In the genomic region with DNA sequence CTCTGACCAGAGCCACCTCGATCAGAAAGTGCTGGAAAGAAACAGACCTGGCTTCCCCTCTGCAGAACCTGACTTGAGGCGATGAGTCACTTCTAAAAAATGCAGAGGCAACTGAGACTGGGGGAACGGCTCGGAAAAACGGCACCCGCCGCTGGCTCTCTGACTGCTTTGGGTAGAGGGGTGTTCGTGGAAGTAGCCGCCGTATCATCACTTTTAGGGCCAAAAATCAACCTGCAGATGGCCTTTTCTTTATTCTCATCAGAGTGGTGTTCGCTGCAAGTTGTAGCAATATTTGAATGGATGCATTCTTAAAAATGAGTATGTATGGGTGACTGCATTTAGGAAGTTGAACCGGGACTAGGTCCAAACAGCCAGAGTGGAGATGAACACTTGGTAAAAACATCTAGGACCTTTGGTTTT, we compare ENCODE assay signal across 8 cellular contexts. TPM values are rescaled to one million over a fixed set of nuclear protein-coding genes. Genes with fewer than 3 reads are reported as not detected.
DNase-seq lines count a peak whose midpoint lies in the region; ATAC-seq and TF ChIP-seq lines count a peak whose summit lies in the region.

No MANE protein-coding gene starts in this region.

- H3K27me3 ChIP-seq in NT2/D1 (ENCODE audit: insufficient read depth, insufficient read length) (no peaks in the 10 kb centered on the region), spleen (replicated peaks in 1 of 7) (peaks cover 2 to 64% (median 24%) of the 10 kb centered on the region in 7 donors)

- peaks cover 61% of the 10 kb centered on the region for H3K27me3 Mint-ChIP-seq in activated CD4-positive, alpha-beta T cell treated with anti-CD3 and anti-CD28 coated beads for 36 hours

- H3K36me3 ChIP-seq in NT2/D1 (ENCODE audit: insufficient read depth, insufficient read length, low read length) (peaks cover 12% of the 10 kb centered on the region), spleen (no peaks in the 10 kb centered on the region)

- H3K4me1 ChIP-seq in NT2/D1 (ENCODE audit: insufficient read depth, insufficient read length) = no peaks in the 10 kb centered on the region
- H3K4me1 ChIP-seq in spleen = peaks cover 0 to 18% (median 8%) of the 10 kb centered on the region in 6 donors

- POLR2A ChIA-PET in activated CD4-positive, alpha-beta T cell treated with anti-CD3 and anti-CD28 coated beads for 36 hours (lab: Charles Lee) = no interaction called here

- DNase-seq in activated CD4-positive, alpha-beta T cell treated with anti-CD3 and anti-CD28 coated beads for 36 hours = peak; percentile 40
- DNase-seq in activated CD4-positive, alpha-beta T cell treated with anti-CD3 and anti-CD28 coated beads, Interleukin-2, amount 50 U/mL, for 1 hour = no peak
- DNase-seq in NT2/D1 (ENCODE audit: low read depth, low spot score) (peak; percentile 56), cerebellar cortex (ENCODE audit: low spot score) (peak; percentile 61), kidney tubule cell (ENCODE audit: low spot score) (peak; percentile 85), spleen (no peak)
- DNase-seq in stimulated activated naive CD8-positive, alpha-beta T cell treated with anti-CD3 and anti-CD28 coated beads, Interleukin-15, Interleukin-2, amounts not matched to agents 100 U/mL and 50 U/mL, for 24 hours = peak; percentile 5

- H3K4me3 ChIP-seq in NT2/D1 (ENCODE audit: insufficient read length, low read depth) (peak overlapping the region; percentile 52), spleen (peak overlapping the region in 4 of 8 donors; percentile 22 to 67 (median 48))

- ATAC-seq in activated CD4-positive, alpha-beta T cell treated with anti-CD3 and anti-CD28 coated beads for 36 hours = peak; percentile 61
- ATAC-seq in stimulated activated naive CD8-positive, alpha-beta T cell treated with anti-CD3 and anti-CD28 coated beads, Interleukin-15, Interleukin-2, amounts not matched to agents 100 U/mL and 50 U/mL, for 24 hours = no peak
- no peak for ATAC-seq in GM21723 (IDR thresholded peaks at IDR 0.05; ENCODE audit: unreplicated experiment)

- H3K36me3 Mint-ChIP-seq in activated CD4-positive, alpha-beta T cell treated with anti-CD3 and anti-CD28 coated beads for 36 hours (ENCODE audit: low read depth) = no peaks in the 10 kb centered on the region

- intact Hi-C loops in activated CD4-positive, alpha-beta T cell treated with anti-CD3 and anti-CD28 coated beads for 36 hours (cut with DNase I, micrococcal nuclease) = no loop called here
- intact Hi-C loops in spleen (cut with DNase I; ENCODE audit: low total_unique reads) = no loop called here

- peak overlapping the region; percentile 60 for H3K4me3 Mint-ChIP-seq in activated CD4-positive, alpha-beta T cell treated with anti-CD3 and anti-CD28 coated beads for 36 hours

- peaks cover 18% of the 10 kb centered on the region for H3K9me3 ChIP-seq in NT2/D1 (ENCODE audit: insufficient read depth, low read length)
- H3K9me3 ChIP-seq in spleen = no peaks in the 10 kb centered on the region

- CTCF ChIA-PET in activated CD4-positive, alpha-beta T cell treated with anti-CD3 and anti-CD28 coated beads for 36 hours (lab: Charles Lee) = no interaction called here

- 5 to 6% (median 5%) methylated on average over 11 to 12 of the region's 12 CpGs for WGBS in spleen, 5 donors

- no peak for TF ChIP-seq CTCF in spleen (IDR thresholded peaks at IDR 0.05 in 8 of 11, conservative IDR thresholded peaks at IDR 0.05 in 3 of 11)

- H3K27ac Mint-ChIP-seq in activated CD4-positive, alpha-beta T cell treated with anti-CD3 and anti-CD28 coated beads for 36 hours = no peak overlapping the region

- H3K9me3 Mint-ChIP-seq in activated CD4-positive, alpha-beta T cell treated with anti-CD3 and anti-CD28 coated beads for 36 hours (ENCODE audit: low read depth) = no peaks in the 10 kb centered on the region

- no peak for TF ChIP-seq POLR2A in spleen (IDR thresholded peaks at IDR 0.05)

- H3K9ac ChIP-seq in NT2/D1 (ENCODE audit: insufficient read length, low read depth) = peak overlapping the region; percentile 76

- peaks cover 8% of the 10 kb centered on the region for H3K4me1 Mint-ChIP-seq in activated CD4-positive, alpha-beta T cell treated with anti-CD3 and anti-CD28 coated beads for 36 hours

- H3K27ac ChIP-seq in spleen = peak overlapping the region in 1 of 8 donors; percentile 6

RNA-seq across cellular contexts. Expression of gene CAP2, which starts 0.8 kb away (rescaled TPM):
- not detected for total RNA-seq in activated CD4-positive, alpha-beta T cell treated with anti-CD3 and anti-CD28 coated beads for 36 hours
- 1 to 10 TPM in 6 of 7 donors, under 1 TPM in 1; 0.68 to 2.6 (median 1.6) TPM for total RNA-seq in spleen
- polyA plus RNA-seq in spleen = 1 to 10 TPM; 1.8 to 2.8 (median 2.3) TPM

Comparison
In these comparisons a context has a peak if more than half of its experiments do, and no peak if none do; other contexts are left out.
1. DNase-seq: peak in activated CD4-positive, alpha-beta T cell treated with anti-CD3 and anti-CD28 coated beads for 36 hours (single experiment), NT2/D1 (single experiment), cerebellar cortex (single experiment), kidney tubule cell (single experiment) and stimulated activated naive CD8-positive, alpha-beta T cell treated with anti-CD3 and anti-CD28 coated beads, Interleukin-15, Interleukin-2, amounts not matched to agents 100 U/mL and 50 U/mL, for 24 hours (single experiment); none in activated CD4-positive, alpha-beta T cell treated with anti-CD3 and anti-CD28 coated beads, Interleukin-2, amount 50 U/mL, for 1 hour (single experiment) and spleen (single experiment).